Comparison of ENCODE assay signal across 8 cellular contexts in the genomic region with DNA sequence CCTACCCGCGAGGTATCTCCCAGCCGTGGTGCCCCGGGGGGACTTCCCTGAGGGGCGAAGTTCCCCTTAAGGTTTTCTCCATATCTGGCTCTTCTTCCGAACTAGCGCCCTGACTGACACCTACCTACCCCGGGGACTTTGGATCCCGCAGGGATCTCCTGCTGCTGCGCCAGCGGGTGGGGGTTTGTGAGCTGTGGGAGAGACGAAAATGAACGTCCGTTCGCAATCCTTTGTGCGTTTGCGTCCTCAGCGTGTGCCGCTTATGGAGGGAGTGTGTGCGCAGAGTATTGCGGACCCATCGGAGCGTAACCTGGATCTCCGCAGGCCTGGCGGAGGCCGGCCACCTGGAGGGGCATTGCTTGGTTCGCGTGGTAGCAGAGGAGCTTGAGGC. TPM values are rescaled to one million over a fixed set of nuclear protein-coding genes. Genes with fewer than 3 reads are reported as not detected.
DNase-seq lines count a peak whose midpoint lies in the region; ATAC-seq and TF ChIP-seq lines count a peak whose summit lies in the region.

No MANE protein-coding gene starts in this region.

- peaks cover 53% of the 10 kb centered on the region for H3K79me2 ChIP-seq in Karpas-422 (ENCODE audit: low read length)

- intact Hi-C loops in tibial artery (cut with DNase I; ENCODE audit: low total_unique reads): no loop called here

- H3K27ac ChIP-seq in Karpas-422 (ENCODE audit: low read length) (peak overlapping the region; percentile 38; the same call in 1 of the 2 replicates), VCaP (peak overlapping the region; percentile 92), epithelial cell of prostate (peak overlapping the region; percentile 86), tibial artery (peak overlapping the region; percentile 77 to 83)

- H3K9me2 ChIP-seq in Karpas-422 (replicated peaks; ENCODE audit: insufficient read depth, low read length): no peaks in the 10 kb centered on the region

- peaks cover 29% of the 10 kb centered on the region; the same call in 1 of the 2 replicates for H3K36me3 ChIP-seq in Karpas-422 (ENCODE audit: insufficient read depth, low read length)
- H3K36me3 ChIP-seq in tibial artery: peaks cover 0 to 5% (median 0%) of the 10 kb centered on the region in 3 donors

- H3K9ac ChIP-seq in Karpas-422 (ENCODE audit: low read length): peak overlapping the region; percentile 91

- DNase-seq in EL: peak; percentile 47
- peak; percentile 72 for DNase-seq in Karpas-422
- no peak for DNase-seq in epithelial cell of prostate (ENCODE audit: low read depth, low spot score)
- DNase-seq in mucosa of gallbladder (ENCODE audit: low spot score): peak; percentile 10
- no peak for DNase-seq in tibial artery
- no peak for DNase-seq in middle frontal gyrus (ENCODE audit: extremely low spot score, low spot score)

- H3K9me3 ChIP-seq in Karpas-422 (ENCODE audit: low read length): no peaks in the 10 kb centered on the region
- no peaks in the 10 kb centered on the region for H3K9me3 ChIP-seq in tibial artery

- peaks cover 29% of the 10 kb centered on the region for H3K4me1 ChIP-seq in Karpas-422 (ENCODE audit: low read length)
- peaks cover 0 to 26% (median 12%) of the 10 kb centered on the region in 4 donors for H3K4me1 ChIP-seq in tibial artery

- H3K4me2 ChIP-seq in Karpas-422 (ENCODE audit: low read depth, low read length, poor library complexity, severe bottlenecking): peak overlapping the region; percentile 76

- TF ChIP-seq CTCF in VCaP (conservative IDR thresholded peaks at IDR 0.05) (no peak), tibial artery (IDR thresholded peaks at IDR 0.05) (no peak)

- peak overlapping the region; percentile 64; the same call in 1 of the 2 replicates for H2AFZ ChIP-seq in Karpas-422 (ENCODE audit: low read length)

- peak; percentile 35 for ATAC-seq in GM21723 (IDR thresholded peaks at IDR 0.05; ENCODE audit: unreplicated experiment)

- H3K4me3 ChIP-seq in Karpas-422 (ENCODE audit: low read length): peak overlapping the region; percentile 97
- H3K4me3 ChIP-seq in tibial artery: peak overlapping the region; percentile 76 to 81

- H4K20me1 ChIP-seq in Karpas-422 (ENCODE audit: insufficient read depth, low read depth, low read length): no peaks in the 10 kb centered on the region

- H3K27me3 ChIP-seq in Karpas-422 (ENCODE audit: low read length) (no peaks in the 10 kb centered on the region), tibial artery (no peaks in the 10 kb centered on the region)

RNA-seq across cellular contexts. Expression of a gene that starts 0.6 kb away (rescaled TPM):
- 30.1 and 39.7 TPM in 2 replicates for total RNA-seq in Karpas-422 (2014; rRNA removed; shearing (Covaris generic); ENCODE audit: low replicate concordance)
- total RNA-seq in mucosa of gallbladder: 29.1 TPM

Comparison
In these comparisons a context has a peak if more than half of its experiments do, and no peak if none do; other contexts are left out.
1. DNase-seq: peak in EL (single experiment), Karpas-422 (single experiment) and mucosa of gallbladder (single experiment); none in epithelial cell of prostate (single experiment), tibial artery (0 of 2) and middle frontal gyrus (single experiment).
2. H3K27ac ChIP-seq: peak in every context shown above with its lines; median percentile 92 in VCaP; 86 in epithelial cell of prostate; 80 in tibial artery; 38 in Karpas-422.